Comparison of ENCODE assay signal across 8 cellular contexts in the genomic region with DNA sequence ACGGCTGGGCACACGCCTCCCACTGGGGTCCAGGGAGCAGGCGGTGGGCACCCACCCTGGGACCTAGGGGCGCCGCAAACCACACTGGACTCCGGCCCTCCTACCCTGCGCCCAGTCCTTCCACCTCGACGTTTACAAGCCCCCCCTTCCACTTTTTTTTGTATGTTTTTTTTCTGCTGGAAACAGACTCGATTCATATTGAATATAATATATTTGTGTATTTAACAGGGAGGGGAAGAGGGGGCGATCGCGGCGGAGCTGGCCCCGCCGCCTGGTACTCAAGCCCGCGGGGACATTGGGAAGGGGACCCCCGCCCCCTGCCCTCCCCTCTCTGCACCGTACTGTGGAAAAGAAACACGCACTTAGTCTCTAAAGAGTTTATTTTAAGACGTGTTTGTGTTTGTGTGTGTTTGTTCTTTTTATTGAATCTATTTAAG. TPM values are rescaled to one million over a fixed set of nuclear protein-coding genes. Genes with fewer than 3 reads are reported as not detected.
DNase-seq lines count a peak whose midpoint lies in the region; ATAC-seq and TF ChIP-seq lines count a peak whose summit lies in the region.

No MANE protein-coding gene starts in this region.

- TF ChIP-seq CTCF in WTC11 (IDR thresholded peaks at IDR 0.05) (no peak), foreskin keratinocyte (conservative IDR thresholded peaks at IDR 0.05) (no peak), smooth muscle cell (IDR thresholded peaks at IDR 0.05; ENCODE audit: borderline replicate concordance, insufficient read depth, poor library complexity, severe bottlenecking) (no peak), GM20000 (IDR thresholded peaks at IDR 0.05; ENCODE audit: extremely low read depth, missing control alignments) (no peak)

- H3K36me3 ChIP-seq in HUES48 (ENCODE audit: control insufficient read depth, insufficient read depth, low read length): no peaks in the 10 kb centered on the region; the same call in 1 of the 2 replicates
- no peaks in the 10 kb centered on the region for H3K36me3 ChIP-seq in smooth muscle cell (ENCODE audit: low read depth)

- CTCF ChIA-PET in WTC11 (lab: Charles Lee): interaction anchor here (0.6 to 14.0 kb wide), 17 partner anchors 8 to 173 kb away, joined by 3 to 341 read pairs (median 5); a partner anchor contains a TSS

- H3F3A ChIP-seq in smooth muscle cell (ENCODE audit: low read depth): peaks cover 41% of the 10 kb centered on the region

- H2AFZ ChIP-seq in smooth muscle cell (ENCODE audit: low read depth): no peak overlapping the region

- H3K36me3 Mint-ChIP-seq in WTC11: peaks cover 5% of the 10 kb centered on the region

- H3K27me3 ChIP-seq in HUES48 (ENCODE audit: control insufficient read depth, insufficient read depth, low read length) (peaks cover 31% of the 10 kb centered on the region), foreskin keratinocyte (no peaks in the 10 kb centered on the region), smooth muscle cell (ENCODE audit: low read depth) (no peaks in the 10 kb centered on the region)

- H3K27me3 Mint-ChIP-seq in WTC11 (ENCODE audit: low read depth): peaks cover 32% of the 10 kb centered on the region

- peak overlapping the region; percentile 93 for H3K4me2 ChIP-seq in smooth muscle cell

- no peaks in the 10 kb centered on the region for H3K9me3 ChIP-seq in HUES48 (ENCODE audit: control insufficient read depth, insufficient read depth, low read length)
- H3K9me3 ChIP-seq in smooth muscle cell (replicated peaks; ENCODE audit: low read depth): no peaks in the 10 kb centered on the region

- no peak for ATAC-seq in WTC11
- ATAC-seq in foreskin keratinocyte: no peak
- ATAC-seq in HG03565 (IDR thresholded peaks at IDR 0.05; ENCODE audit: unreplicated experiment): no peak
- no peak for ATAC-seq in GM18517 (IDR thresholded peaks at IDR 0.05; ENCODE audit: unreplicated experiment)
- no peak for ATAC-seq in HG02623 (IDR thresholded peaks at IDR 0.05; ENCODE audit: unreplicated experiment)

- H4K20me1 ChIP-seq in smooth muscle cell (ENCODE audit: low read depth): peaks cover 24% of the 10 kb centered on the region

- under 1% methylated on average over 22 of the region's 22 CpGs for WGBS in smooth muscle cell (ENCODE audit: low lambda C conversion rate)

- H3K79me2 ChIP-seq in smooth muscle cell (ENCODE audit: low read depth): peaks cover 20% of the 10 kb centered on the region

- POLR2A ChIA-PET in WTC11 (lab: Charles Lee): interaction anchor here (0.6 to 3.1 kb wide), 15 partner anchors 9 to 112 kb away, joined by 3 to 29 read pairs (median 4); a partner anchor contains a TSS

- H3K4me3 ChIP-seq in HUES48 (ENCODE audit: low read depth, low read length) (peak overlapping the region; percentile 78), smooth muscle cell (peak overlapping the region; percentile 98)

- H3K9me3 Mint-ChIP-seq in WTC11: no peaks in the 10 kb centered on the region

- peak overlapping the region; percentile 84 for H3K4me3 Mint-ChIP-seq in WTC11

- H3K9ac ChIP-seq in HUES48 (ENCODE audit: low read depth, low read length) (peak overlapping the region; percentile 15; the same call in 1 of the 2 replicates), smooth muscle cell (ENCODE audit: low read depth) (peak overlapping the region; percentile 99)

- H3K27ac ChIP-seq in HUES48 (ENCODE audit: low read depth, low read length): peak overlapping the region; percentile 93
- peak overlapping the region; percentile 78 for H3K27ac ChIP-seq in foreskin keratinocyte
- H3K27ac ChIP-seq in smooth muscle cell (ENCODE audit: low read depth): peak overlapping the region; percentile 96

- no peak overlapping the region for H3K27ac Mint-ChIP-seq in WTC11

- H3K4me1 ChIP-seq in HUES48 (ENCODE audit: control insufficient read depth, insufficient read depth, low read length) (peaks cover 39% of the 10 kb centered on the region), foreskin keratinocyte (peaks cover 19% of the 10 kb centered on the region), smooth muscle cell (ENCODE audit: low read depth) (peaks cover 22% of the 10 kb centered on the region)

- DNase-seq in WTC11 (ENCODE audit: low spot score): no peak
- no peak for DNase-seq in foreskin keratinocyte
- DNase-seq in smooth muscle cell (lab: John Stamatoyannopoulos, UW; ENCODE audit: unreplicated experiment): no peak
- DNase-seq in GM20000 (ENCODE audit: low spot score): no peak

- H3K4me1 Mint-ChIP-seq in WTC11: peaks cover 39% of the 10 kb centered on the region

TF ChIP-seq in WTC11, 78 proteins besides CTCF, POLR2A, EP300 and RAD21:
- TF ChIP-seq, protein P1, sequence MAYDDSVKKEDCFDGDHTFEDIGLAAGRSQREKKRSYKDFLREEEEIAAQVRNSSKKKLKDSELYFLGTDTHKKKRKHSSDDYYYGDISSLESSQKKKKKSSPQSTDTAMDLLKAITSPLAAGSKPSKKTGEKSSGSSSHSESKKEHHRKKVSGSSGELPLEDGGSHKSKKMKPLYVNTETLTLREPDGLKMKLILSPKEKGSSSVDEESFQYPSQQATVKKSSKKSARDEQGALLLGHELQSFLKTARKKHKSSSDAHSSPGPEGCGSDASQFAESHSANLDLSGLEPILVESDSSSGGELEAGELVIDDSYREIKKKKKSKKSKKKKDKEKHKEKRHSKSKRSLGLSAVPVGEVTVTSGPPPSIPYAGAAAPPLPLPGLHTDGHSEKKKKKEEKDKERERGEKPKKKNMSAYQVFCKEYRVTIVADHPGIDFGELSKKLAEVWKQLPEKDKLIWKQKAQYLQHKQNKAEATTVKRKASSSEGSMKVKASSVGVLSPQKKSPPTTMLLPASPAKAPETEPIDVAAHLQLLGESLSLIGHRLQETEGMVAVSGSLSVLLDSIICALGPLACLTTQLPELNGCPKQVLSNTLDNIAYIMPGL (CRISPR knock-in tag; IDR thresholded peaks at IDR 0.05): 0 out of 2 replicates have a peak, but pooled peaks have one; percentile 5
- TF ChIP-seq TEAD1 (CRISPR knock-in tag; IDR thresholded peaks at IDR 0.05): no peak
- TF ChIP-seq, protein P2, sequence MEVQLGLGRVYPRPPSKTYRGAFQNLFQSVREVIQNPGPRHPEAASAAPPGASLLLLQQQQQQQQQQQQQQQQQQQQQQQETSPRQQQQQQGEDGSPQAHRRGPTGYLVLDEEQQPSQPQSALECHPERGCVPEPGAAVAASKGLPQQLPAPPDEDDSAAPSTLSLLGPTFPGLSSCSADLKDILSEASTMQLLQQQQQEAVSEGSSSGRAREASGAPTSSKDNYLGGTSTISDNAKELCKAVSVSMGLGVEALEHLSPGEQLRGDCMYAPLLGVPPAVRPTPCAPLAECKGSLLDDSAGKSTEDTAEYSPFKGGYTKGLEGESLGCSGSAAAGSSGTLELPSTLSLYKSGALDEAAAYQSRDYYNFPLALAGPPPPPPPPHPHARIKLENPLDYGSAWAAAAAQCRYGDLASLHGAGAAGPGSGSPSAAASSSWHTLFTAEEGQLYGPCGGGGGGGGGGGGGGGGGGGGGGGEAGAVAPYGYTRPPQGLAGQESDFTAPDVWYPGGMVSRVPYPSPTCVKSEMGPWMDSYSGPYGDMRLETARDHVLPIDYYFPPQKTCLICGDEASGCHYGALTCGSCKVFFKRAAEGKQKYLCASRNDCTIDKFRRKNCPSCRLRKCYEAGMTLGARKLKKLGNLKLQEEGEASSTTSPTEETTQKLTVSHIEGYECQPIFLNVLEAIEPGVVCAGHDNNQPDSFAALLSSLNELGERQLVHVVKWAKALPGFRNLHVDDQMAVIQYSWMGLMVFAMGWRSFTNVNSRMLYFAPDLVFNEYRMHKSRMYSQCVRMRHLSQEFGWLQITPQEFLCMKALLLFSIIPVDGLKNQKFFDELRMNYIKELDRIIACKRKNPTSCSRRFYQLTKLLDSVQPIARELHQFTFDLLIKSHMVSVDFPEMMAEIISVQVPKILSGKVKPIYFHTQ (CRISPR knock-in tag; IDR thresholded peaks at IDR 0.05): no peak
- TF ChIP-seq, protein P3, sequence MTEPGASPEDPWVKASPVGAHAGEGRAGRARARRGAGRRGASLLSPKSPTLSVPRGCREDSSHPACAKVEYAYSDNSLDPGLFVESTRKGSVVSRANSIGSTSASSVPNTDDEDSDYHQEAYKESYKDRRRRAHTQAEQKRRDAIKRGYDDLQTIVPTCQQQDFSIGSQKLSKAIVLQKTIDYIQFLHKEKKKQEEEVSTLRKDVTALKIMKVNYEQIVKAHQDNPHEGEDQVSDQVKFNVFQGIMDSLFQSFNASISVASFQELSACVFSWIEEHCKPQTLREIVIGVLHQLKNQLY (CRISPR knock-in tag; IDR thresholded peaks at IDR 0.05): no peak
- no peak for TF ChIP-seq KAT7 (CRISPR knock-in tag; IDR thresholded peaks at IDR 0.05; ENCODE audit: borderline replicate concordance)
- TF ChIP-seq, protein P4, sequence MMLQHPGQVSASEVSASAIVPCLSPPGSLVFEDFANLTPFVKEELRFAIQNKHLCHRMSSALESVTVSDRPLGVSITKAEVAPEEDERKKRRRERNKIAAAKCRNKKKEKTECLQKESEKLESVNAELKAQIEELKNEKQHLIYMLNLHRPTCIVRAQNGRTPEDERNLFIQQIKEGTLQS (CRISPR knock-in tag; conservative IDR thresholded peaks at IDR 0.05): no peak
- no peak for TF ChIP-seq NFATC4 (CRISPR knock-in tag; IDR thresholded peaks at IDR 0.05)
TF ChIP-seq in WTC11: peak in this region for 1.

RNA-seq across cellular contexts. Expression of a gene that starts 1.6 kb away (rescaled TPM):
- total RNA-seq in WTC11 (2021): 6.6 to 11.5 TPM (median 10.2 TPM) in 3 replicates
- total RNA-seq in foreskin keratinocyte: 101 and 134 TPM in 2 replicates
- 104 and 134 TPM in 2 replicates for polyA plus RNA-seq in foreskin keratinocyte
- total RNA-seq in smooth muscle cell: 687 and 756 TPM in 2 replicates
- polyA plus RNA-seq in smooth muscle cell: 1,281 and 1,575 TPM in 2 replicates

RNA-seq across cellular contexts. Expression of a gene that starts 8.7 kb away (rescaled TPM):
- total RNA-seq in WTC11 (2021) (378 to 447 TPM (median 447 TPM) in 3 replicates), foreskin keratinocyte (271 and 287 TPM in 2 replicates), smooth muscle cell (351 and 400 TPM in 2 replicates)
- polyA plus RNA-seq in foreskin keratinocyte (347 and 379 TPM in 2 replicates), smooth muscle cell (371 and 391 TPM in 2 replicates)

RNA-seq across cellular contexts. Expression of a gene that starts 9.0 kb away (rescaled TPM):
- total RNA-seq in WTC11 (2021) (30.1 to 50.2 TPM (median 47.0 TPM) in 3 replicates), foreskin keratinocyte (9.3 and 14.7 TPM in 2 replicates), smooth muscle cell (not detected in 2 replicates)
- polyA plus RNA-seq in foreskin keratinocyte (49.9 and 56.0 TPM in 2 replicates), smooth muscle cell (8.0 and 10.1 TPM in 2 replicates)

RNA-seq across cellular contexts. Expression of a gene that starts 13.5 kb away (rescaled TPM):
- total RNA-seq in WTC11 (2021): 71.3 to 78.2 TPM (median 72.9 TPM) in 3 replicates
- 46.6 and 49.4 TPM in 2 replicates for total RNA-seq in foreskin keratinocyte
- polyA plus RNA-seq in foreskin keratinocyte: 54.8 and 56.1 TPM in 2 replicates
- 8.7 and 15.7 TPM in 2 replicates for total RNA-seq in smooth muscle cell
- 34.8 and 34.9 TPM in 2 replicates for polyA plus RNA-seq in smooth muscle cell

RNA-seq across cellular contexts. Expression of a gene that starts 17.5 kb away (rescaled TPM):
- total RNA-seq in WTC11 (2021) (70.0 to 83.3 TPM (median 81.4 TPM) in 3 replicates), foreskin keratinocyte (34.5 and 35.9 TPM in 2 replicates), smooth muscle cell (16.7 and 20.5 TPM in 2 replicates)
- polyA plus RNA-seq in foreskin keratinocyte (32.9 and 35.5 TPM in 2 replicates), smooth muscle cell (14.6 and 48.3 TPM in 2 replicates)

Comparison
In these comparisons a context has a peak if more than half of its experiments do, and no peak if none do; other contexts are left out.
1. RNA of a gene that starts 9.0 kb away (total RNA-seq): 30.1 to 50.2 TPM in WTC11 and 9.3 to 14.7 TPM in foreskin keratinocyte; not detected in smooth muscle cell; every median in the first group is over 10 times any median in the second.
2. Peak in every context shown above with its lines, with median percentiles within 50 percentile points of each other: H3K27ac ChIP-seq.